In genomic region chr3:45608885-45609284, GRCh38 we compare ENCODE assay signal across 14 cellular contexts. TPM values are rescaled to one million over a fixed set of nuclear protein-coding genes. Genes with fewer than 3 reads are reported as not detected.
DNase-seq lines count a peak whose midpoint lies in the region; ATAC-seq and TF ChIP-seq lines count a peak whose summit lies in the region.
"Had no signal": no experiment of that assay in that cellular context is flagged by ENCODE, and none has a peak within 500 bp of the region (broad histone marks: within the 10 kb centered on the region; RNA-seq: fewer than 3 reads in every experiment).

No MANE protein-coding gene starts in this region.

- no peaks in the 10 kb centered on the region for H3K9me3 ChIP-seq in heart left ventricle
- H3K9me3 ChIP-seq in SJSA1 (replicated peaks): no peaks in the 10 kb centered on the region
- no peaks in the 10 kb centered on the region for H3K9me3 ChIP-seq in neuronal stem cell (replicated peaks in 1 of 2; ENCODE audit: control insufficient read depth in 2 of 2, insufficient read depth in 1 of 2, low read depth in 1 of 2, low read length in 2 of 2)

- H3K4me3 ChIP-seq in heart left ventricle: no peak overlapping the region
- no peak overlapping the region for H3K4me3 ChIP-seq in SJSA1
- H3K4me3 ChIP-seq in neuronal stem cell (ENCODE audit: low read length in 2 of 2): no peak overlapping the region
- H3K4me3 ChIP-seq: SK-N-MC had no signal

- no peak overlapping the region for H2AFZ ChIP-seq in neuronal stem cell (ENCODE audit: low read length)
- H2AFZ ChIP-seq: parathyroid adenoma had no signal

- peaks cover 0 to 40% (median 0%) of the 10 kb centered on the region in 9 donors for H3K36me3 ChIP-seq in heart left ventricle
- H3K36me3 ChIP-seq in SJSA1: peaks cover 37% of the 10 kb centered on the region
- H3K36me3 ChIP-seq in neuronal stem cell (replicated peaks in 1 of 2; ENCODE audit: control insufficient read depth in 2 of 2, insufficient read depth in 2 of 2, low read length in 2 of 2): peaks cover 2 to 9% of the 10 kb centered on the region in 2 donors

- TF ChIP-seq CTCF in heart left ventricle (IDR thresholded peaks at IDR 0.05) (no peak), type B pancreatic cell (conservative IDR thresholded peaks at IDR 0.05) (no peak)

- H3K27me3 ChIP-seq in heart left ventricle (no peaks in the 10 kb centered on the region), SJSA1 (replicated peaks) (no peaks in the 10 kb centered on the region), neuronal stem cell (ENCODE audit: control insufficient read depth in 3 of 3, insufficient read depth in 3 of 3, low read depth in 1 of 3, low read length in 3 of 3) (no peaks in the 10 kb centered on the region)

- no peak overlapping the region for H3K14ac ChIP-seq in neuronal stem cell (ENCODE audit: low read length)

- no peak overlapping the region for H3K4ac ChIP-seq in neuronal stem cell (ENCODE audit: low read length)

- H4K91ac ChIP-seq in neuronal stem cell (ENCODE audit: low read depth, low read length, poor library complexity): no peak overlapping the region

- H3K23ac ChIP-seq in neuronal stem cell (ENCODE audit: low read depth, low read length, poor library complexity): no peak overlapping the region

- H3K4me2 ChIP-seq in neuronal stem cell (ENCODE audit: insufficient read depth, low read length, poor library complexity, severe bottlenecking): no peak overlapping the region

- H3K4me1 Mint-ChIP-seq in type B pancreatic cell (ENCODE audit: unreplicated experiment): peaks cover 19% of the 10 kb centered on the region
- H3K4me1 Mint-ChIP-seq in activated naive CD8-positive, alpha-beta T cell treated with anti-CD3 and anti-CD28 coated beads, Interleukin-2, amount 50 U/mL, for 24 hours: peaks cover 41% of the 10 kb centered on the region

- H4K8ac ChIP-seq in neuronal stem cell (ENCODE audit: low read depth, low read length): no peak overlapping the region

- no peak overlapping the region for H2BK5ac ChIP-seq in neuronal stem cell (ENCODE audit: low read length)

- no peaks in the 10 kb centered on the region for H3K27me3 Mint-ChIP-seq in type B pancreatic cell
- H3K27me3 Mint-ChIP-seq in activated naive CD8-positive, alpha-beta T cell treated with anti-CD3 and anti-CD28 coated beads, Interleukin-2, amount 50 U/mL, for 24 hours: no peaks in the 10 kb centered on the region

- H3K4me1 ChIP-seq in heart left ventricle (peaks cover 4 to 100% (median 83%) of the 10 kb centered on the region in 12 donors), SJSA1 (replicated peaks) (peaks cover 42% of the 10 kb centered on the region), neuronal stem cell (ENCODE audit: control insufficient read depth in 2 of 2, insufficient read depth in 1 of 2, low read depth in 1 of 2, low read length in 2 of 2) (peaks cover 0 to 11% of the 10 kb centered on the region in 2 donors)

- no peak overlapping the region for H2BK12ac ChIP-seq in neuronal stem cell (ENCODE audit: low read length)

- H3K4me3 Mint-ChIP-seq in type B pancreatic cell: no peak overlapping the region
- H3K4me3 Mint-ChIP-seq in activated naive CD8-positive, alpha-beta T cell treated with anti-CD3 and anti-CD28 coated beads, Interleukin-2, amount 50 U/mL, for 24 hours: no peak overlapping the region

- no peaks in the 10 kb centered on the region for H3K9me3 Mint-ChIP-seq in type B pancreatic cell
- no peaks in the 10 kb centered on the region for H3K9me3 Mint-ChIP-seq in activated naive CD8-positive, alpha-beta T cell treated with anti-CD3 and anti-CD28 coated beads, Interleukin-2, amount 50 U/mL, for 24 hours

- H3K18ac ChIP-seq in neuronal stem cell (ENCODE audit: low read length): no peak overlapping the region

- H2AK5ac ChIP-seq in neuronal stem cell (ENCODE audit: low read depth, low read length): no peak overlapping the region

- DNase-seq in heart left ventricle: no peak
- DNase-seq in left cardiac atrium: no peak
- peak in 1 of 2 experiments; percentile 55 for DNase-seq in SJSA1 (ENCODE audit: low read depth in 1 of 2, low spot score in 2 of 2)
- peak; percentile 61 for DNase-seq in hepatic stellate cell (ENCODE audit: low spot score)
- DNase-seq in type B pancreatic cell (ENCODE audit: extremely low spot score, unreplicated experiment): no peak
- DNase-seq in foreskin melanocyte: no peak
- no peak for DNase-seq in neuronal stem cell (ENCODE audit: low spot score)
- DNase-seq in activated naive CD8-positive, alpha-beta T cell treated with anti-CD3 and anti-CD28 coated beads, Interleukin-2, amount 50 U/mL, for 24 hours: no peak
- DNase-seq: activated CD4-positive, alpha-beta T cell treated with anti-CD3 and anti-CD28 coated beads for 1 hour; NCI-H1048; NCI-H526 had no signal

- H3K27ac ChIP-seq in heart left ventricle (peak overlapping the region in 7 of 12 donors; percentile 11 to 96 (median 84)), SJSA1 (peak overlapping the region; percentile 55), neuronal stem cell (replicated peaks; ENCODE audit: low read length) (no peak overlapping the region)
- H3K27ac ChIP-seq: parathyroid adenoma, SK-N-MC had no signal

- intact Hi-C loops in heart left ventricle (cut with DNase I) (no loop called here), left cardiac atrium (cut with DNase I) (no loop called here)

- H3K79me1 ChIP-seq in neuronal stem cell (ENCODE audit: low read depth, low read length): peaks cover 3% of the 10 kb centered on the region

- no peak overlapping the region for H3K9ac ChIP-seq in neuronal stem cell (ENCODE audit: low read depth, low read length, poor library complexity)
- H3K9ac ChIP-seq: parathyroid adenoma had no signal

- TF ChIP-seq POLR2A in heart left ventricle (IDR thresholded peaks at IDR 0.05): no peak

- H2BK15ac ChIP-seq in neuronal stem cell (ENCODE audit: low read length): no peak overlapping the region

- H2BK120ac ChIP-seq in neuronal stem cell (ENCODE audit: low read depth, low read length): no peak overlapping the region

- H3K27ac Mint-ChIP-seq in type B pancreatic cell: peak overlapping the region; percentile 55
- no peak overlapping the region for H3K27ac Mint-ChIP-seq in activated naive CD8-positive, alpha-beta T cell treated with anti-CD3 and anti-CD28 coated beads, Interleukin-2, amount 50 U/mL, for 24 hours

- WGBS in heart left ventricle, 4 donors: 44 to 61% (median 52%) methylated on average over 3 of the region's 3 CpGs
- no CpG with 5 or more reads among the region's 3 CpGs for WGBS in neuronal stem cell (ENCODE audit: extremely low coverage in 2 of 2, insufficient read length in 2 of 2, insufficient replicate concordance in 1 of 2), 2 donors

- no peak for ATAC-seq in heart left ventricle
- no peak for ATAC-seq in left cardiac atrium
- ATAC-seq in activated naive CD8-positive, alpha-beta T cell treated with anti-CD3 and anti-CD28 coated beads, Interleukin-2, amount 50 U/mL, for 24 hours: no peak
- ATAC-seq: left lobe of liver had no signal

- peaks cover 15% of the 10 kb centered on the region for H3K36me3 Mint-ChIP-seq in type B pancreatic cell
- peaks cover 18% of the 10 kb centered on the region for H3K36me3 Mint-ChIP-seq in activated naive CD8-positive, alpha-beta T cell treated with anti-CD3 and anti-CD28 coated beads, Interleukin-2, amount 50 U/mL, for 24 hours (ENCODE audit: low read depth)

RNA-seq across cellular contexts. Expression of gene LIMD1, which starts 14.3 kb away (rescaled TPM):
- total RNA-seq in heart left ventricle: 10 to 100 TPM; 24.8 to 42.8 (median 32.9) TPM
- polyA plus RNA-seq in heart left ventricle: 10 to 100 TPM; 14.4 to 17.7 TPM
- total RNA-seq in left cardiac atrium: 10 to 100 TPM; 20.5 to 22.8 TPM
- 5.3 and 11.0 TPM in 2 replicates for total RNA-seq in SJSA1 (2014; rRNA removed; shearing (Covaris generic))
- total RNA-seq in type B pancreatic cell (ENCODE audit: low replicate concordance): 24.1 and 26.2 TPM in 2 replicates
- 5.5 TPM for polyA plus RNA-seq in neuronal stem cell (2013, experiment 1 of 2)
- polyA plus RNA-seq in neuronal stem cell (2013, experiment 2 of 2): 5.7 TPM
